ENCODE assay signal across 13 cellular contexts in the genomic region with DNA sequence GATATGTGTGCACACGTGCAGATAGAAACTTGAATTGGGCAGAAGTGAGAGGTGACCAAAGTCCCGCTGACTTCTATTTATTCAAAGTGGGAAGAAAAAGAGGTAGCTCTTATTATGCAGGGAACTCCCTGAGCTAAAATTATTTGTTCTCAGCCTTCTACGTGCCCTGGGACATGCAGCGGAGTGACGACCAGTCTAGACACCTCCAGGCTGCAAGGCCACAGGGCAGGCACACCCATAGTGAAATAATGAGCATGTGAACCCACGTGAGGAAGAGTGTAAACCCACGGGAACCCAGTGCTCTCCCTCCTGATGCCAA.
DNase-seq lines count a peak whose midpoint lies in the region; ATAC-seq and TF ChIP-seq lines count a peak whose summit lies in the region.
"Had no signal": no experiment of that assay in that cellular context is flagged by ENCODE, and none has a peak within 500 bp of the region (broad histone marks: within the 10 kb centered on the region; RNA-seq: fewer than 3 reads in every experiment).

No MANE protein-coding gene starts in this region.

- TF ChIP-seq CTCF in GM13976 (IDR thresholded peaks at IDR 0.05; ENCODE audit: borderline replicate concordance, control extremely low read depth, extremely low read depth, insufficient read depth, missing control alignments): no peak

- no peak overlapping the region for H3K27ac Mint-ChIP-seq in activated CD8-positive, alpha-beta T cell treated with anti-CD3 and anti-CD28 coated beads, Interleukin-2, amount 10 ng/mL, durations not matched to agents 7 days and 5 days
- H3K27ac Mint-ChIP-seq: activated naive CD4-positive, alpha-beta T cell treated with anti-CD3 and anti-CD28 coated beads, Interleukin-2, amount 10 ng/mL, durations not matched to agents 7 days and 5 days had no signal

- peaks cover 22% of the 10 kb centered on the region for H3K4me1 Mint-ChIP-seq in activated CD8-positive, alpha-beta T cell treated with anti-CD3 and anti-CD28 coated beads, Interleukin-2, amount 10 ng/mL, durations not matched to agents 7 days and 5 days (ENCODE audit: low read depth)

- DNase-seq in GM13976 (ENCODE audit: low spot score) (peak; percentile 46), NCI-H526 treated with DMSO at 0.1 percent for 48 hours (lab: John Stamatoyannopoulos, UW) (no peak), 8988T (no peak), NCI-H345 treated with DMSO at 0.1 percent for 48 hours (lab: John Stamatoyannopoulos, UW; ENCODE audit: unreplicated experiment) (no peak)
- no peak for DNase-seq in activated CD8-positive, alpha-beta T cell treated with anti-CD3 and anti-CD28 coated beads, Interleukin-2, amount 10 ng/mL, durations not matched to agents 7 days and 5 days
- DNase-seq: activated CD4-positive, alpha-beta T cell treated with anti-CD3 and anti-CD28 coated beads for 4 hours; activated naive CD4-positive, alpha-beta T cell treated with anti-CD3 and anti-CD28 coated beads, Interleukin-2, amount 10 ng/mL, durations not matched to agents 7 days and 5 days; cortex of kidney; NCI-H2171; SHP77 had no signal

- H3K36me3 Mint-ChIP-seq in activated CD8-positive, alpha-beta T cell treated with anti-CD3 and anti-CD28 coated beads, Interleukin-2, amount 10 ng/mL, durations not matched to agents 7 days and 5 days (ENCODE audit: low read depth): no peaks in the 10 kb centered on the region
- H3K36me3 Mint-ChIP-seq: activated naive CD4-positive, alpha-beta T cell treated with anti-CD3 and anti-CD28 coated beads, Interleukin-2, amount 10 ng/mL, durations not matched to agents 7 days and 5 days had no signal

- in situ Hi-C loops in GM13976 (cut with MboI; ENCODE audit: low sequenced_read_pairs, unreplicated experiment): no loop called here

- CTCF ChIA-PET in activated CD8-positive, alpha-beta T cell treated with anti-CD3 and anti-CD28 coated beads, Interleukin-2, amount 10 ng/mL, durations not matched to agents 7 days and 5 days (lab: Charles Lee): no interaction called here

- POLR2A ChIA-PET in activated CD8-positive, alpha-beta T cell treated with anti-CD3 and anti-CD28 coated beads, Interleukin-2, amount 10 ng/mL, durations not matched to agents 7 days and 5 days (lab: Charles Lee): no interaction called here

- H3K4me3 Mint-ChIP-seq in activated CD8-positive, alpha-beta T cell treated with anti-CD3 and anti-CD28 coated beads, Interleukin-2, amount 10 ng/mL, durations not matched to agents 7 days and 5 days: no peak overlapping the region
- H3K4me3 Mint-ChIP-seq: activated naive CD4-positive, alpha-beta T cell treated with anti-CD3 and anti-CD28 coated beads, Interleukin-2, amount 10 ng/mL, durations not matched to agents 7 days and 5 days had no signal

- ATAC-seq in GM19463 (IDR thresholded peaks at IDR 0.05; ENCODE audit: unreplicated experiment) (peak; percentile 92), HG02884 (IDR thresholded peaks at IDR 0.05; ENCODE audit: unreplicated experiment) (peak; percentile 83), HG03565 (IDR thresholded peaks at IDR 0.05; ENCODE audit: unreplicated experiment) (peak; percentile 84)
- ATAC-seq in activated CD8-positive, alpha-beta T cell treated with anti-CD3 and anti-CD28 coated beads, Interleukin-2, amount 10 ng/mL, durations not matched to agents 7 days and 5 days: no peak

- peaks cover 7% of the 10 kb centered on the region for H3K27me3 Mint-ChIP-seq in activated CD8-positive, alpha-beta T cell treated with anti-CD3 and anti-CD28 coated beads, Interleukin-2, amount 10 ng/mL, durations not matched to agents 7 days and 5 days (ENCODE audit: low read depth)

- H3K9me3 Mint-ChIP-seq in activated CD8-positive, alpha-beta T cell treated with anti-CD3 and anti-CD28 coated beads, Interleukin-2, amount 10 ng/mL, durations not matched to agents 7 days and 5 days (ENCODE audit: insufficient read depth): peaks cover 5% of the 10 kb centered on the region
- H3K9me3 Mint-ChIP-seq: activated naive CD4-positive, alpha-beta T cell treated with anti-CD3 and anti-CD28 coated beads, Interleukin-2, amount 10 ng/mL, durations not matched to agents 7 days and 5 days had no signal
